In genomic region chr2:71100195-71100964, GRCh38 we compare ENCODE assay signal across 8 cellular contexts. TPM values are rescaled to one million over a fixed set of nuclear protein-coding genes. Genes with fewer than 3 reads are reported as not detected.
DNase-seq lines count a peak whose midpoint lies in the region; ATAC-seq and TF ChIP-seq lines count a peak whose summit lies in the region.

No MANE protein-coding gene starts in this region.

- ATAC-seq in esophagus mucosa (peak; percentile 67), HG03039 (IDR thresholded peaks at IDR 0.05; ENCODE audit: unreplicated experiment) (no peak)
- ATAC-seq in naive thymus-derived CD8-positive, alpha-beta T cell = peak; percentile 46 to 61

- peaks cover 2% of the 10 kb centered on the region; the same call in 1 of the 2 replicates for H3K36me3 Mint-ChIP-seq in HFFc6 (ENCODE audit: low read depth)
- H3K36me3 Mint-ChIP-seq in naive thymus-derived CD8-positive, alpha-beta T cell = no peaks in the 10 kb centered on the region

- H3K27ac ChIP-seq in tibial artery = no peak overlapping the region

- TF ChIP-seq CTCF in HFFc6 (IDR thresholded peaks at IDR 0.05) (peak; percentile 89), tibial artery (IDR thresholded peaks at IDR 0.05) (peak; percentile 38 to 56)

- H3K9me3 Mint-ChIP-seq in HFFc6 = peaks cover 16% of the 10 kb centered on the region
- H3K9me3 Mint-ChIP-seq in naive thymus-derived CD8-positive, alpha-beta T cell = peaks cover 0 to 2% (median 0%) of the 10 kb centered on the region in 9 donors

- H3K4me3 ChIP-seq in tibial artery = no peak overlapping the region

- intact Hi-C loops in tibial artery (cut with DNase I; ENCODE audit: low total_unique reads) = no loop called here

- in situ Hi-C loops in Caki2 (cut with HindIII; ENCODE audit: low pct_unique_long_range_greater_than_20kb, low sequenced_read_pairs) = no loop called here

- H3K36me3 ChIP-seq in tibial artery = no peaks in the 10 kb centered on the region

- peaks cover 19% of the 10 kb centered on the region for H3K4me1 Mint-ChIP-seq in HFFc6 (ENCODE audit: low read depth)
- peaks cover 0 to 5% (median 2%) of the 10 kb centered on the region in 4 donors for H3K4me1 Mint-ChIP-seq in naive thymus-derived CD8-positive, alpha-beta T cell

- POLR2A ChIA-PET in naive thymus-derived CD8-positive, alpha-beta T cell (lab: Charles Lee) = interaction anchor here (0.7 to 2.0 kb wide), 3 partner anchors 19 to 32 kb away, joined by 3 to 12 read pairs (median 3); partner anchors contain the start of gene NAGK

- H3K27me3 ChIP-seq in tibial artery = no peaks in the 10 kb centered on the region

- no peaks in the 10 kb centered on the region for H3K4me1 ChIP-seq in tibial artery

- DNase-seq in Caki2 (ENCODE audit: low read depth) (peak; percentile 26), HFFc6 (peak; percentile 52), NCI-H774 (lab: John Stamatoyannopoulos, UW) (peak; percentile 35), tibial artery (peak in 1 of 2 donors; percentile 45)
- DNase-seq in activated CD8-positive, alpha-beta memory T cell treated with anti-CD3 and anti-CD28 coated beads for 24 hours = peak; percentile 68
- DNase-seq in naive thymus-derived CD8-positive, alpha-beta T cell = peak in 8 of 10 donors; percentile 3 to 36 (median 29)

- no peak overlapping the region for H3K4me3 Mint-ChIP-seq in HFFc6
- H3K4me3 Mint-ChIP-seq in naive thymus-derived CD8-positive, alpha-beta T cell = no peak overlapping the region

- H3K27me3 Mint-ChIP-seq in HFFc6 (ENCODE audit: insufficient read depth) = peaks cover 17% of the 10 kb centered on the region
- peaks cover 0 to 4% (median 1%) of the 10 kb centered on the region in 5 donors for H3K27me3 Mint-ChIP-seq in naive thymus-derived CD8-positive, alpha-beta T cell

- no peaks in the 10 kb centered on the region for H3K9me3 ChIP-seq in tibial artery

- H3K27ac Mint-ChIP-seq in HFFc6 = no peak overlapping the region
- H3K27ac Mint-ChIP-seq in naive thymus-derived CD8-positive, alpha-beta T cell = no peak overlapping the region

RNA-seq across cellular contexts. Expression of gene MCEE, which starts 29.6 kb away (rescaled TPM):
- total RNA-seq in Caki2 (2014; rRNA removed; shearing (Covaris generic); ENCODE audit: low replicate concordance) = 9.5 and 18.9 TPM in 2 replicates
- total RNA-seq in HFFc6 (2021; fragmentation: NEBNext Ultra II Directional; extraction: Animal tissue kit (Norgen Biotek cat#: 25700)) = 10 to 100 TPM; 10.3 to 15.5 (median 14.4) TPM
- total RNA-seq in esophagus mucosa = 33.8 TPM
- total RNA-seq in naive thymus-derived CD8-positive, alpha-beta T cell = 10 to 100 TPM; 19.0 to 21.2 TPM
- polyA plus RNA-seq in naive thymus-derived CD8-positive, alpha-beta T cell = 10 to 100 TPM; 20.9 to 25.1 (median 22.2) TPM

RNA-seq across cellular contexts. Expression of gene MPHOSPH10, which starts 30.1 kb away (rescaled TPM):
- 10.6 and 11.6 TPM in 2 replicates for total RNA-seq in Caki2 (2014; rRNA removed; shearing (Covaris generic); ENCODE audit: low replicate concordance)
- total RNA-seq in HFFc6 (2021; fragmentation: NEBNext Ultra II Directional; extraction: Animal tissue kit (Norgen Biotek cat#: 25700)) = 10 to 100 TPM; 27.7 to 39.5 (median 36.5) TPM
- 31.4 TPM for total RNA-seq in esophagus mucosa
- total RNA-seq in naive thymus-derived CD8-positive, alpha-beta T cell = 10 to 100 TPM; 55.7 to 58.6 TPM
- polyA plus RNA-seq in naive thymus-derived CD8-positive, alpha-beta T cell = 10 to 100 TPM; 21.5 to 33.6 (median 24.1) TPM

RNA-seq across cellular contexts. Expression of gene NAGK, which starts 31.9 kb away (rescaled TPM):
- total RNA-seq in Caki2 (2014; rRNA removed; shearing (Covaris generic); ENCODE audit: low replicate concordance) = 53.4 and 124 TPM in 2 replicates
- total RNA-seq in HFFc6 (2021; fragmentation: NEBNext Ultra II Directional; extraction: Animal tissue kit (Norgen Biotek cat#: 25700)) = 100 to 1,000 TPM in 3 of 6 experiments, 10 to 100 TPM in 3; 97.3 to 121 (median 101) TPM
- 200 TPM for total RNA-seq in esophagus mucosa
- total RNA-seq in naive thymus-derived CD8-positive, alpha-beta T cell = 100 to 1,000 TPM in 1 of 2 experiments, 10 to 100 TPM in 1; 96.2 to 113 TPM
- 10 to 100 TPM; 33.7 to 51.1 (median 43.6) TPM for polyA plus RNA-seq in naive thymus-derived CD8-positive, alpha-beta T cell
